In the genomic region with DNA sequence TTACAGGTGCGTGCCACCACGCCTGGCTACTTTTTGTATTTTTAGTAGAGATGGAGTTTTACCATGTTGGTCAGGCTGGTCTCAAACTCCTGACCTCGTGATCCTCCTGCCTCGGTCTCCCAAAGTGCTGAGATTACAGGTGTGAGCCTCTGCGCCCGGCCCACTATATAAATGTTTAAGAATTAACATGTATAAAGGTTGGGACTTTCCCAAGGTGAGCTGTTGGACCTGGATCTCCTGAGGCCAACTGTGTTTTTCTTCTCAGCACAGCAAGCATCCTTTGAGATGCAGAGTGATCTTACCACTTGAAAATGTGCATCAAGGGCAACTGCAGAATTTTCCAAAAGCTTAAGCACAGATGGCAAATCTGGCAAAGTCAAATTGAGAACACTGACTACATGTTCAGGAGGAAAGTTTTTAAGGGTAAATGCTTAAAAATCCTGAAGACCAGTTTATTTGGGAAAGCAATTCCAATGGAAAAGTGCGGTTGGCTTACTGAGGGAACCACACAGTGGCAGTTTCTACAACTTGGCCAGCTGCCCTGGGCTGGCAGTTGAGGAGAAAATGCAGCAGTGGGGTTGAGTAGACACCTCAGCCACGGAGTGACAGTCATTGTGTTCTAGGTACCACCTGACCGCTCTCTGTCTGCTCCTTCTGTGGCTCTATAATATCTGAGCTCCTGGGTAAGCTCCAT, we compare ENCODE assay signal across 1 cellular context.
A peak's percentile ranks its signal among the peaks of the same experiment; 100 is the strongest.
TF ChIP-seq lines count a peak whose summit lies in the region.

No MANE protein-coding gene starts in this region.

TF ChIP-seq in H1, 55 proteins besides CTCF, POLR2A, EP300 and RAD21:
- TF ChIP-seq PHF8 (conservative IDR thresholded peaks at IDR 0.05; ENCODE audit: low read depth, low read length), result no peak
- peak; percentile 94; the same call in 1 of the 2 replicates for TF ChIP-seq TCF12 (IDR thresholded peaks at IDR 0.05; ENCODE audit: low read depth, low read length)
- no peak for TF ChIP-seq POLR2AphosphoS5 (IDR thresholded peaks at IDR 0.05; ENCODE audit: low read depth, low read length)
- 0 out of 2 replicates have a peak, but pooled peaks have one; percentile 40 for TF ChIP-seq YY1 (IDR thresholded peaks at IDR 0.05; ENCODE audit: low read depth, low read length)
- no peak for TF ChIP-seq TAF7 (optimal IDR thresholded peaks at IDR 0.05; ENCODE audit: borderline replicate concordance, low read depth, low read length)
- TF ChIP-seq, protein P1, sequence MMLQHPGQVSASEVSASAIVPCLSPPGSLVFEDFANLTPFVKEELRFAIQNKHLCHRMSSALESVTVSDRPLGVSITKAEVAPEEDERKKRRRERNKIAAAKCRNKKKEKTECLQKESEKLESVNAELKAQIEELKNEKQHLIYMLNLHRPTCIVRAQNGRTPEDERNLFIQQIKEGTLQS (IDR thresholded peaks at IDR 0.05; ENCODE audit: insufficient read depth, low read depth, low read length), result no peak
- TF ChIP-seq TEAD4 (IDR thresholded peaks at IDR 0.05; ENCODE audit: low read depth, low read length), result peak; percentile 54; the same call in 1 of the 2 replicates
- no peak for TF ChIP-seq SIN3A (conservative IDR thresholded peaks at IDR 0.05 in 1 of 2, IDR thresholded peaks at IDR 0.05 in 1 of 2; ENCODE audit: low read depth in 1 of 2, low read length in 2 of 2)
- TF ChIP-seq EGR1 (IDR thresholded peaks at IDR 0.05; ENCODE audit: borderline replicate concordance, low read depth, low read length), result no peak
- no peak for TF ChIP-seq CHD1 (IDR thresholded peaks at IDR 0.05; ENCODE audit: low read depth, low read length)
- TF ChIP-seq SUZ12 (IDR thresholded peaks at IDR 0.05; ENCODE audit: low read length), result no peak
- no peak for TF ChIP-seq SP2 (IDR thresholded peaks at IDR 0.05; ENCODE audit: low read length)
- TF ChIP-seq, protein P2, sequence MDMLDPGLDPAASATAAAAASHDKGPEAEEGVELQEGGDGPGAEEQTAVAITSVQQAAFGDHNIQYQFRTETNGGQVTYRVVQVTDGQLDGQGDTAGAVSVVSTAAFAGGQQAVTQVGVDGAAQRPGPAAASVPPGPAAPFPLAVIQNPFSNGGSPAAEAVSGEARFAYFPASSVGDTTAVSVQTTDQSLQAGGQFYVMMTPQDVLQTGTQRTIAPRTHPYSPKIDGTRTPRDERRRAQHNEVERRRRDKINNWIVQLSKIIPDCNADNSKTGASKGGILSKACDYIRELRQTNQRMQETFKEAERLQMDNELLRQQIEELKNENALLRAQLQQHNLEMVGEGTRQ (IDR thresholded peaks at IDR 0.05; ENCODE audit: low read length), result no peak
- TF ChIP-seq TAF1 (IDR thresholded peaks at IDR 0.05; ENCODE audit: low read depth, low read length), result no peak
- TF ChIP-seq BCL11A (IDR thresholded peaks at IDR 0.05; ENCODE audit: low read depth in 2 of 2, low read length in 2 of 2), result peak; percentile 80 to 85
- TF ChIP-seq POU5F1 (IDR thresholded peaks at IDR 0.05; ENCODE audit: low read depth, low read length), result peak; percentile 99
- TF ChIP-seq, protein P3, sequence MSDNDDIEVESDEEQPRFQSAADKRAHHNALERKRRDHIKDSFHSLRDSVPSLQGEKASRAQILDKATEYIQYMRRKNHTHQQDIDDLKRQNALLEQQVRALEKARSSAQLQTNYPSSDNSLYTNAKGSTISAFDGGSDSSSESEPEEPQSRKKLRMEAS (IDR thresholded peaks at IDR 0.05), result no peak
- TF ChIP-seq GTF2F1 (IDR thresholded peaks at IDR 0.05; ENCODE audit: borderline replicate concordance, low read depth, low read length), result no peak
- no peak for TF ChIP-seq FOSL1 (IDR thresholded peaks at IDR 0.05; ENCODE audit: insufficient read depth, low read depth, low read length)
- TF ChIP-seq, protein P4, sequence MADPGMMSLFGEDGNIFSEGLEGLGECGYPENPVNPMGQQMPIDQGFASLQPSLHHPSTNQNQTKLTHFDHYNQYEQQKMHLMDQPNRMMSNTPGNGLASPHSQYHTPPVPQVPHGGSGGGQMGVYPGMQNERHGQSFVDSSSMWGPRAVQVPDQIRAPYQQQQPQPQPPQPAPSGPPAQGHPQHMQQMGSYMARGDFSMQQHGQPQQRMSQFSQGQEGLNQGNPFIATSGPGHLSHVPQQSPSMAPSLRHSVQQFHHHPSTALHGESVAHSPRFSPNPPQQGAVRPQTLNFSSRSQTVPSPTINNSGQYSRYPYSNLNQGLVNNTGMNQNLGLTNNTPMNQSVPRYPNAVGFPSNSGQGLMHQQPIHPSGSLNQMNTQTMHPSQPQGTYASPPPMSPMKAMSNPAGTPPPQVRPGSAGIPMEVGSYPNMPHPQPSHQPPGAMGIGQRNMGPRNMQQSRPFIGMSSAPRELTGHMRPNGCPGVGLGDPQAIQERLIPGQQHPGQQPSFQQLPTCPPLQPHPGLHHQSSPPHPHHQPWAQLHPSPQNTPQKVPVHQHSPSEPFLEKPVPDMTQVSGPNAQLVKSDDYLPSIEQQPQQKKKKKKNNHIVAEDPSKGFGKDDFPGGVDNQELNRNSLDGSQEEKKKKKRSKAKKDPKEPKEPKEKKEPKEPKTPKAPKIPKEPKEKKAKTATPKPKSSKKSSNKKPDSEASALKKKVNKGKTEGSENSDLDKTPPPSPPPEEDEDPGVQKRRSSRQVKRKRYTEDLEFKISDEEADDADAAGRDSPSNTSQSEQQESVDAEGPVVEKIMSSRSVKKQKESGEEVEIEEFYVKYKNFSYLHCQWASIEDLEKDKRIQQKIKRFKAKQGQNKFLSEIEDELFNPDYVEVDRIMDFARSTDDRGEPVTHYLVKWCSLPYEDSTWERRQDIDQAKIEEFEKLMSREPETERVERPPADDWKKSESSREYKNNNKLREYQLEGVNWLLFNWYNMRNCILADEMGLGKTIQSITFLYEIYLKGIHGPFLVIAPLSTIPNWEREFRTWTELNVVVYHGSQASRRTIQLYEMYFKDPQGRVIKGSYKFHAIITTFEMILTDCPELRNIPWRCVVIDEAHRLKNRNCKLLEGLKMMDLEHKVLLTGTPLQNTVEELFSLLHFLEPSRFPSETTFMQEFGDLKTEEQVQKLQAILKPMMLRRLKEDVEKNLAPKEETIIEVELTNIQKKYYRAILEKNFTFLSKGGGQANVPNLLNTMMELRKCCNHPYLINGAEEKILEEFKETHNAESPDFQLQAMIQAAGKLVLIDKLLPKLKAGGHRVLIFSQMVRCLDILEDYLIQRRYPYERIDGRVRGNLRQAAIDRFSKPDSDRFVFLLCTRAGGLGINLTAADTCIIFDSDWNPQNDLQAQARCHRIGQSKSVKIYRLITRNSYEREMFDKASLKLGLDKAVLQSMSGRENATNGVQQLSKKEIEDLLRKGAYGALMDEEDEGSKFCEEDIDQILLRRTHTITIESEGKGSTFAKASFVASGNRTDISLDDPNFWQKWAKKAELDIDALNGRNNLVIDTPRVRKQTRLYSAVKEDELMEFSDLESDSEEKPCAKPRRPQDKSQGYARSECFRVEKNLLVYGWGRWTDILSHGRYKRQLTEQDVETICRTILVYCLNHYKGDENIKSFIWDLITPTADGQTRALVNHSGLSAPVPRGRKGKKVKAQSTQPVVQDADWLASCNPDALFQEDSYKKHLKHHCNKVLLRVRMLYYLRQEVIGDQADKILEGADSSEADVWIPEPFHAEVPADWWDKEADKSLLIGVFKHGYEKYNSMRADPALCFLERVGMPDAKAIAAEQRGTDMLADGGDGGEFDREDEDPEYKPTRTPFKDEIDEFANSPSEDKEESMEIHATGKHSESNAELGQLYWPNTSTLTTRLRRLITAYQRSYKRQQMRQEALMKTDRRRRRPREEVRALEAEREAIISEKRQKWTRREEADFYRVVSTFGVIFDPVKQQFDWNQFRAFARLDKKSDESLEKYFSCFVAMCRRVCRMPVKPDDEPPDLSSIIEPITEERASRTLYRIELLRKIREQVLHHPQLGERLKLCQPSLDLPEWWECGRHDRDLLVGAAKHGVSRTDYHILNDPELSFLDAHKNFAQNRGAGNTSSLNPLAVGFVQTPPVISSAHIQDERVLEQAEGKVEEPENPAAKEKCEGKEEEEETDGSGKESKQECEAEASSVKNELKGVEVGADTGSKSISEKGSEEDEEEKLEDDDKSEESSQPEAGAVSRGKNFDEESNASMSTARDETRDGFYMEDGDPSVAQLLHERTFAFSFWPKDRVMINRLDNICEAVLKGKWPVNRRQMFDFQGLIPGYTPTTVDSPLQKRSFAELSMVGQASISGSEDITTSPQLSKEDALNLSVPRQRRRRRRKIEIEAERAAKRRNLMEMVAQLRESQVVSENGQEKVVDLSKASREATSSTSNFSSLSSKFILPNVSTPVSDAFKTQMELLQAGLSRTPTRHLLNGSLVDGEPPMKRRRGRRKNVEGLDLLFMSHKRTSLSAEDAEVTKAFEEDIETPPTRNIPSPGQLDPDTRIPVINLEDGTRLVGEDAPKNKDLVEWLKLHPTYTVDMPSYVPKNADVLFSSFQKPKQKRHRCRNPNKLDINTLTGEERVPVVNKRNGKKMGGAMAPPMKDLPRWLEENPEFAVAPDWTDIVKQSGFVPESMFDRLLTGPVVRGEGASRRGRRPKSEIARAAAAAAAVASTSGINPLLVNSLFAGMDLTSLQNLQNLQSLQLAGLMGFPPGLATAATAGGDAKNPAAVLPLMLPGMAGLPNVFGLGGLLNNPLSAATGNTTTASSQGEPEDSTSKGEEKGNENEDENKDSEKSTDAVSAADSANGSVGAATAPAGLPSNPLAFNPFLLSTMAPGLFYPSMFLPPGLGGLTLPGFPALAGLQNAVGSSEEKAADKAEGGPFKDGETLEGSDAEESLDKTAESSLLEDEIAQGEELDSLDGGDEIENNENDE (IDR thresholded peaks at IDR 0.05; ENCODE audit: insufficient replicate concordance, low read length), result peak; percentile 58
- TF ChIP-seq CEBPB (IDR thresholded peaks at IDR 0.05; ENCODE audit: low read depth, low read length), result no peak
- TF ChIP-seq BACH1 (IDR thresholded peaks at IDR 0.05; ENCODE audit: low read length), result no peak
- no peak for TF ChIP-seq CBX5 (IDR thresholded peaks at IDR 0.05; ENCODE audit: low read depth, low read length)
- no peak for TF ChIP-seq CBX8 (IDR thresholded peaks at IDR 0.05; ENCODE audit: borderline replicate concordance, low read depth, low read length)
- TF ChIP-seq KDM5A (IDR thresholded peaks at IDR 0.05; ENCODE audit: low read length), result no peak
- TF ChIP-seq EZH2 (IDR thresholded peaks at IDR 0.05; ENCODE audit: low read depth, low read length, severe bottlenecking), result no peak
- peak; percentile 54 for TF ChIP-seq NANOG (IDR thresholded peaks at IDR 0.05; ENCODE audit: insufficient read depth, low read depth, low read length, poor library complexity, severe bottlenecking)
- TF ChIP-seq, protein P5, sequence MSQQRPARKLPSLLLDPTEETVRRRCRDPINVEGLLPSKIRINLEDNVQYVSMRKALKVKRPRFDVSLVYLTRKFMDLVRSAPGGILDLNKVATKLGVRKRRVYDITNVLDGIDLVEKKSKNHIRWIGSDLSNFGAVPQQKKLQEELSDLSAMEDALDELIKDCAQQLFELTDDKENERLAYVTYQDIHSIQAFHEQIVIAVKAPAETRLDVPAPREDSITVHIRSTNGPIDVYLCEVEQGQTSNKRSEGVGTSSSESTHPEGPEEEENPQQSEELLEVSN (IDR thresholded peaks at IDR 0.05), result 0 out of 2 replicates have a peak, but pooled peaks have one; percentile 3
- no peak for TF ChIP-seq HDAC6 (IDR thresholded peaks at IDR 0.05; ENCODE audit: low read depth, low read length)
- TF ChIP-seq, protein P6, sequence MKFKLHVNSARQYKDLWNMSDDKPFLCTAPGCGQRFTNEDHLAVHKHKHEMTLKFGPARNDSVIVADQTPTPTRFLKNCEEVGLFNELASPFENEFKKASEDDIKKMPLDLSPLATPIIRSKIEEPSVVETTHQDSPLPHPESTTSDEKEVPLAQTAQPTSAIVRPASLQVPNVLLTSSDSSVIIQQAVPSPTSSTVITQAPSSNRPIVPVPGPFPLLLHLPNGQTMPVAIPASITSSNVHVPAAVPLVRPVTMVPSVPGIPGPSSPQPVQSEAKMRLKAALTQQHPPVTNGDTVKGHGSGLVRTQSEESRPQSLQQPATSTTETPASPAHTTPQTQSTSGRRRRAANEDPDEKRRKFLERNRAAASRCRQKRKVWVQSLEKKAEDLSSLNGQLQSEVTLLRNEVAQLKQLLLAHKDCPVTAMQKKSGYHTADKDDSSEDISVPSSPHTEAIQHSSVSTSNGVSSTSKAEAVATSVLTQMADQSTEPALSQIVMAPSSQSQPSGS (IDR thresholded peaks at IDR 0.05; ENCODE audit: low read length), result peak; percentile 83
- TF ChIP-seq KDM1A (IDR thresholded peaks at IDR 0.05; ENCODE audit: borderline replicate concordance, low read length), result peak; percentile 78; the same call in 1 of the 2 replicates
- TF ChIP-seq SP1 (IDR thresholded peaks at IDR 0.05; ENCODE audit: low read depth, low read length), result peak; percentile 84
- TF ChIP-seq TBP (IDR thresholded peaks at IDR 0.05; ENCODE audit: low read depth, low read length), result no peak
- no peak for TF ChIP-seq JUN (IDR thresholded peaks at IDR 0.05; ENCODE audit: low read depth, low read length)
- no peak for TF ChIP-seq NRF1 (IDR thresholded peaks at IDR 0.05; ENCODE audit: low read depth, low read length)
- TF ChIP-seq GABPA (IDR thresholded peaks at IDR 0.05; ENCODE audit: borderline replicate concordance, insufficient read depth, low read length), result no peak
- TF ChIP-seq SRF (IDR thresholded peaks at IDR 0.05; ENCODE audit: low read depth, low read length), result no peak
- TF ChIP-seq BRCA1 (IDR thresholded peaks at IDR 0.05; ENCODE audit: low read depth, low read length), result no peak
- no peak for TF ChIP-seq SIX5 (IDR thresholded peaks at IDR 0.05; ENCODE audit: low read depth, low read length)
- TF ChIP-seq CREB1 (IDR thresholded peaks at IDR 0.05), result no peak
- TF ChIP-seq RFX5 (IDR thresholded peaks at IDR 0.05; ENCODE audit: borderline replicate concordance, low read depth, low read length), result no peak
- peak; percentile 75 to 88; a peak in 2 of 4 replicates for TF ChIP-seq HDAC2 (IDR thresholded peaks at IDR 0.05; ENCODE audit: borderline replicate concordance in 1 of 2, low read depth in 2 of 2, low read length in 2 of 2)
- no peak for TF ChIP-seq JUND (IDR thresholded peaks at IDR 0.05; ENCODE audit: low read length)
- no peak for TF ChIP-seq SAP30 (IDR thresholded peaks at IDR 0.05; ENCODE audit: insufficient read depth, insufficient replicate concordance, low read length)
- no peak for TF ChIP-seq KDM4A (IDR thresholded peaks at IDR 0.05; ENCODE audit: low read depth, low read length, severe bottlenecking)
- no peak for TF ChIP-seq SIRT6 (IDR thresholded peaks at IDR 0.05; ENCODE audit: low read length)
- TF ChIP-seq RBBP5 (IDR thresholded peaks at IDR 0.05; ENCODE audit: borderline replicate concordance, low read depth, low read length), result no peak
- TF ChIP-seq CTBP2 (IDR thresholded peaks at IDR 0.05; ENCODE audit: borderline replicate concordance, insufficient read depth, insufficient read length, low read length), result no peak
- no peak for TF ChIP-seq ZNF274 (IDR thresholded peaks at IDR 0.05; ENCODE audit: borderline replicate concordance, extremely low read depth, low read length)
- TF ChIP-seq RNF2 (IDR thresholded peaks at IDR 0.05; ENCODE audit: borderline replicate concordance, low read depth, low read length, missing control alignments, poor library complexity, severe bottlenecking), result no peak
- peak; percentile 49 for TF ChIP-seq ASH2L (IDR thresholded peaks at IDR 0.05; ENCODE audit: low read length)
- TF ChIP-seq MAFK (IDR thresholded peaks at IDR 0.05; ENCODE audit: low read depth, low read length), result no peak
- no peak for TF ChIP-seq RXRA (IDR thresholded peaks at IDR 0.05; ENCODE audit: insufficient read depth, low read depth, low read length)
- no peak for TF ChIP-seq SP4 (IDR thresholded peaks at IDR 0.05; ENCODE audit: low read length)
- no peak for TF ChIP-seq CHD2 (IDR thresholded peaks at IDR 0.05; ENCODE audit: low read length)
